In genomic region chr15:91946914-91947313, GRCh38 we compare ENCODE assay signal across 11 cellular contexts.
DNase-seq lines count a peak whose midpoint lies in the region; ATAC-seq and TF ChIP-seq lines count a peak whose summit lies in the region.
"Had no signal": no experiment of that assay in that cellular context is flagged by ENCODE, and none has a peak within 500 bp of the region (broad histone marks: within the 10 kb centered on the region; RNA-seq: fewer than 3 reads in every experiment).

No MANE protein-coding gene starts in this region.

- H3K9me3 Mint-ChIP-seq in natural killer cell treated with Interleukin-12 subunit alpha and Interleukin-12 subunit beta and Interleukin-15 and Interleukin-18, amount 100 ng/mL, for 72 hours = no peaks in the 10 kb centered on the region
- peaks cover 6% of the 10 kb centered on the region for H3K9me3 Mint-ChIP-seq in activated CD4-positive, alpha-beta T cell treated with anti-CD3 and anti-CD28 coated beads, Interleukin-2, amount 10 ng/mL, durations not matched to agents 24 days and 14 days
- H3K9me3 Mint-ChIP-seq: activated T-cell treated with anti-CD3 and anti-CD28 coated beads, Interleukin-2, amount 50 U/mL, for 72 hours had no signal

- H3K36me3 ChIP-seq in esophagus squamous epithelium = no peaks in the 10 kb centered on the region

- no peak overlapping the region for H3K4me3 Mint-ChIP-seq in natural killer cell treated with Interleukin-12 subunit alpha and Interleukin-12 subunit beta and Interleukin-15 and Interleukin-18, amount 100 ng/mL, for 72 hours
- no peak overlapping the region for H3K4me3 Mint-ChIP-seq in activated CD4-positive, alpha-beta T cell treated with anti-CD3 and anti-CD28 coated beads, Interleukin-2, amount 10 ng/mL, durations not matched to agents 24 days and 14 days
- H3K4me3 Mint-ChIP-seq: activated T-cell treated with anti-CD3 and anti-CD28 coated beads, Interleukin-2, amount 50 U/mL, for 72 hours had no signal

- TF ChIP-seq POLR2A in esophagus squamous epithelium (IDR thresholded peaks at IDR 0.05) = no peak

- H3K36me3 Mint-ChIP-seq in natural killer cell treated with Interleukin-12 subunit alpha and Interleukin-12 subunit beta and Interleukin-15 and Interleukin-18, amount 100 ng/mL, for 72 hours = no peaks in the 10 kb centered on the region
- peaks cover 4% of the 10 kb centered on the region for H3K36me3 Mint-ChIP-seq in activated CD4-positive, alpha-beta T cell treated with anti-CD3 and anti-CD28 coated beads, Interleukin-2, amount 10 ng/mL, durations not matched to agents 24 days and 14 days (ENCODE audit: low read depth)

- intact Hi-C loops in esophagus squamous epithelium (cut with DNase I) = no loop called here
- intact Hi-C loops in activated CD4-positive, alpha-beta T cell treated with anti-CD3 and anti-CD28 coated beads, Interleukin-2, amount 10 ng/mL, durations not matched to agents 24 days and 14 days (cut with micrococcal nuclease) = no loop called here

- H3K27ac Mint-ChIP-seq in natural killer cell treated with Interleukin-12 subunit alpha and Interleukin-12 subunit beta and Interleukin-15 and Interleukin-18, amount 100 ng/mL, for 72 hours = peak overlapping the region; percentile 27 to 88
- no peak overlapping the region for H3K27ac Mint-ChIP-seq in activated CD4-positive, alpha-beta T cell treated with anti-CD3 and anti-CD28 coated beads, Interleukin-2, amount 10 ng/mL, durations not matched to agents 24 days and 14 days

- POLR2A ChIA-PET in RWPE1 (lab: Yijun Ruan, JAX; ENCODE audit: low non-redundant PET) = no interaction called here

- peaks cover 69 to 99% (median 83%) of the 10 kb centered on the region in 3 donors for H3K4me1 ChIP-seq in esophagus squamous epithelium

- ATAC-seq in natural killer cell treated with Interleukin-12 subunit alpha and Interleukin-12 subunit beta and Interleukin-15 and Interleukin-18, amount 100 ng/mL, for 72 hours = no peak
- ATAC-seq: activated T-cell treated with anti-CD3 and anti-CD28 coated beads, Interleukin-2, amount 50 U/mL, for 72 hours had no signal

- CTCF ChIA-PET in RWPE1 (lab: Yijun Ruan, JAX) = interaction anchor here (0.9 to 1.7 kb wide), 2 partner anchors 79 to 93 kb away, joined by 5 to 6 read pairs; partner anchors contain the start of gene SLCO3A1

- H3K4me3 ChIP-seq in esophagus squamous epithelium = no peak overlapping the region
- H3K4me3 ChIP-seq: smooth muscle cell had no signal

- H3K27me3 ChIP-seq in esophagus squamous epithelium = no peaks in the 10 kb centered on the region

- no peaks in the 10 kb centered on the region for H3K27me3 Mint-ChIP-seq in natural killer cell treated with Interleukin-12 subunit alpha and Interleukin-12 subunit beta and Interleukin-15 and Interleukin-18, amount 100 ng/mL, for 72 hours
- H3K27me3 Mint-ChIP-seq in activated CD4-positive, alpha-beta T cell treated with anti-CD3 and anti-CD28 coated beads, Interleukin-2, amount 10 ng/mL, durations not matched to agents 24 days and 14 days = peaks cover 4% of the 10 kb centered on the region

- peaks cover 61 to 64% of the 10 kb centered on the region in 2 donors for H3K4me1 Mint-ChIP-seq in natural killer cell treated with Interleukin-12 subunit alpha and Interleukin-12 subunit beta and Interleukin-15 and Interleukin-18, amount 100 ng/mL, for 72 hours (ENCODE audit: low read depth in 2 of 2)
- H3K4me1 Mint-ChIP-seq in activated CD4-positive, alpha-beta T cell treated with anti-CD3 and anti-CD28 coated beads, Interleukin-2, amount 10 ng/mL, durations not matched to agents 24 days and 14 days = peaks cover 31% of the 10 kb centered on the region

- WGBS in esophagus squamous epithelium, 2 donors = 63 to 76% methylated on average over 10 to 11 of the region's 11 CpGs

- DNase-seq in A172 (ENCODE audit: low spot score) = peak; percentile 55
- no peak for DNase-seq in RWPE1 (ENCODE audit: low spot score)
- DNase-seq in esophagus squamous epithelium (lab: John Stamatoyannopoulos, UW) = no peak
- DNase-seq in natural killer cell treated with Interleukin-12 subunit alpha and Interleukin-12 subunit beta and Interleukin-15 and Interleukin-18, amount 100 ng/mL, for 72 hours (ENCODE audit: low spot score) = no peak
- no peak for DNase-seq in COLO668 (lab: John Stamatoyannopoulos, UW; ENCODE audit: unreplicated experiment)
- DNase-seq in T1000 (lab: John Stamatoyannopoulos, UW) = no peak
- DNase-seq in DMS153 treated with DMSO at 0.1 percent for 48 hours (lab: John Stamatoyannopoulos, UW; ENCODE audit: unreplicated experiment) = no peak
- no peak for DNase-seq in activated CD4-positive, alpha-beta T cell treated with anti-CD3 and anti-CD28 coated beads, Interleukin-2, amount 10 ng/mL, durations not matched to agents 24 days and 14 days
- DNase-seq: activated T-cell treated with anti-CD3 and anti-CD28 coated beads, Interleukin-2, amount 50 U/mL, for 72 hours; NCI-H2029 treated with DMSO at 0.1 percent for 48 hours had no signal

- TF ChIP-seq CTCF in RWPE1 (conservative IDR thresholded peaks at IDR 0.05; ENCODE audit: low read depth) = no peak
- TF ChIP-seq CTCF in esophagus squamous epithelium (IDR thresholded peaks at IDR 0.05) = peak in 1 of 6 experiments; percentile 12

- peak overlapping the region; percentile 94 for H3K27ac ChIP-seq in RWPE1
- H3K27ac ChIP-seq in esophagus squamous epithelium = peak overlapping the region; percentile 73 to 91 (median 84)

- H3K9me3 ChIP-seq in esophagus squamous epithelium = no peaks in the 10 kb centered on the region
